19 cellular contexts compared by ENCODE assay signal in the genomic region with DNA sequence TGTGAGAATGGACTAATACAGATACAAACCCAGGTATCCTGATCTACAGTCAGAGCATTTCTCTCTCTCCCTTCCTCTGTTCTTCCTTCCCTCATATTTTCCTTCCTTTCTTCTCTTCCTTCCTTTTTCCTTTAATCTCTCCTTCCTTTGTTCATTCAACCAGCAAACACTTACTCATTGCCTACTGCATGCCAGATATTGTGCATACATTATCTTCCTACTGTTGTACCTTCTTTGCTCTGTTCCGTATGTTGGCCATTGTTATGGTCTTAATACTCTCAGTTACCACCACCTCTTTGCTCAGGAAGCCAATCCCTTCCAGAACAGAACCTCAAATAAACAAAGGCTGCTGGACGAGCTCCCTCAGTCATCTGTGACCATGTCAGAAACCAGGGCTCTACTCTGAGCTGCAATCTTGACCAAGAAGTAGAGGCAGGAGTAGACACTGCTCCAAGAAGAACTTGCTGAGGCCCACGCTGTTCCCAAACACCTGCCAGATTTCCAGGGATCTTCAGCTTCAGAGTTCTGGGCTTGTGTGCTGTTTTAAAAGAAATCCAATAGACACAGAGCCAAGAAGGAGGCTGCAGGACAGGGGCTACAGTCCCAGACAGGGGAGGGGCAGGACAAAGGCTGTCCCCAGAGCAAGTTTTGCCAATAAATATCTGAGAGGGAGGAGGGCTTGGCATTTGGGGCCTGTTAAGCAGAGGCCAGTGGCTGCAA.
"Had no signal": no experiment of that assay in that cellular context is flagged by ENCODE, and none has a peak within 500 bp of the region (broad histone marks: within the 10 kb centered on the region; RNA-seq: fewer than 3 reads in every experiment).

No MANE protein-coding gene starts in this region.

- H3K4me1 Mint-ChIP-seq: activated CD4-positive, alpha-beta T cell treated with anti-CD3 and anti-CD28 coated beads, Interleukin-2, amount 10 ng/mL, durations not matched to agents 7 days and 5 days; activated CD8-positive, alpha-beta memory T cell treated with anti-CD3 and anti-CD28 coated beads, Interleukin-2, amount 10 ng/mL, durations not matched to agents 7 days and 5 days; activated naive CD4-positive, alpha-beta T cell treated with anti-CD3 and anti-CD28 coated beads, Interleukin-2, amount 10 ng/mL, durations not matched to agents 7 days and 5 days; T-cell had no signal

- H3K36me3 Mint-ChIP-seq: activated CD8-positive, alpha-beta memory T cell treated with anti-CD3 and anti-CD28 coated beads, Interleukin-2, amount 10 ng/mL, durations not matched to agents 7 days and 5 days; activated naive CD4-positive, alpha-beta T cell treated with anti-CD3 and anti-CD28 coated beads, Interleukin-2, amount 10 ng/mL, durations not matched to agents 7 days and 5 days; T-cell had no signal

- H3K4me3 Mint-ChIP-seq: activated CD4-positive, alpha-beta T cell treated with anti-CD3 and anti-CD28 coated beads, Interleukin-2, amount 10 ng/mL, durations not matched to agents 7 days and 5 days; activated CD8-positive, alpha-beta memory T cell treated with anti-CD3 and anti-CD28 coated beads, Interleukin-2, amount 10 ng/mL, durations not matched to agents 7 days and 5 days; activated CD8-positive, alpha-beta T cell treated with anti-CD3 and anti-CD28 coated beads for 36 hours; activated naive CD4-positive, alpha-beta T cell treated with anti-CD3 and anti-CD28 coated beads, Interleukin-2, amount 10 ng/mL, durations not matched to agents 7 days and 5 days; T-cell; T-helper 2 cell treated with Interferon-gamma antibody and Interleukin-4, amounts not matched to agents 5 μg/mL and 100 μg/mL, for 36 hours had no signal

- H3K36me3 ChIP-seq: spleen, tibial artery, uterus had no signal

- H3K4me3 ChIP-seq: mucosa of descending colon, spleen, tibial artery, uterus had no signal

- H3K27me3 Mint-ChIP-seq: activated CD4-positive, alpha-beta T cell treated with anti-CD3 and anti-CD28 coated beads, Interleukin-2, amount 10 ng/mL, durations not matched to agents 7 days and 5 days; activated CD8-positive, alpha-beta memory T cell treated with anti-CD3 and anti-CD28 coated beads, Interleukin-2, amount 10 ng/mL, durations not matched to agents 7 days and 5 days; activated naive CD4-positive, alpha-beta T cell treated with anti-CD3 and anti-CD28 coated beads, Interleukin-2, amount 10 ng/mL, durations not matched to agents 7 days and 5 days had no signal

- H3K4me1 ChIP-seq: foreskin keratinocyte, uterus had no signal

- H3K27ac ChIP-seq: foreskin keratinocyte, spleen, tibial artery, uterus, VCaP had no signal

- H3K9me3 ChIP-seq: mucosa of descending colon, tibial artery, uterus had no signal

- DNase-seq: activated CD4-positive, alpha-beta T cell treated with anti-CD3 and anti-CD28 coated beads, Interleukin-2, amount 10 ng/mL, durations not matched to agents 7 days and 5 days; activated CD8-positive, alpha-beta memory T cell treated with anti-CD3 and anti-CD28 coated beads, Interleukin-2, amount 10 ng/mL, durations not matched to agents 7 days and 5 days; activated CD8-positive, alpha-beta T cell treated with anti-CD3 and anti-CD28 coated beads for 36 hours; activated effector memory CD4-positive, alpha-beta T cell treated with anti-CD3 and anti-CD28 coated beads, Interleukin-2, amount 50 U/mL, for 16 hours; activated naive CD4-positive, alpha-beta T cell treated with anti-CD3 and anti-CD28 coated beads, Interleukin-2, amount 10 ng/mL, durations not matched to agents 7 days and 5 days; activated T-cell treated with anti-CD3 and anti-CD28 coated beads for 4 hours; foreskin keratinocyte; mesenchymal stem cell; mucosa of descending colon; occipital lobe; spleen; stimulated activated CD4-positive, alpha-beta T cell treated with anti-CD3 and anti-CD28 coated beads, Interleukin-4, amount 100 ng/mL, for 1 hour; stimulated activated naive CD4-positive, alpha-beta T cell treated with Interleukin-2 at 50 U/mL for 16 hours; T-cell; tibial artery; uterus had no signal

- H3K27ac Mint-ChIP-seq: activated CD4-positive, alpha-beta T cell treated with anti-CD3 and anti-CD28 coated beads, Interleukin-2, amount 10 ng/mL, durations not matched to agents 7 days and 5 days; activated CD8-positive, alpha-beta memory T cell treated with anti-CD3 and anti-CD28 coated beads, Interleukin-2, amount 10 ng/mL, durations not matched to agents 7 days and 5 days; activated CD8-positive, alpha-beta T cell treated with anti-CD3 and anti-CD28 coated beads for 36 hours; activated naive CD4-positive, alpha-beta T cell treated with anti-CD3 and anti-CD28 coated beads, Interleukin-2, amount 10 ng/mL, durations not matched to agents 7 days and 5 days; T-cell; T-helper 2 cell treated with Interferon-gamma antibody and Interleukin-4, amounts not matched to agents 5 μg/mL and 100 μg/mL, for 36 hours had no signal

- H3K27me3 ChIP-seq: foreskin keratinocyte, spleen, tibial artery, uterus had no signal

- FAIRE-seq: endometrium had no signal
